ENCODE assay signal across 8 cellular contexts in genomic region chr16:88685156-88686061, GRCh38. TPM values are rescaled to one million over a fixed set of nuclear protein-coding genes. Genes with fewer than 3 reads are reported as not detected.
DNase-seq lines count a peak whose midpoint lies in the region.

No MANE protein-coding gene starts in this region.

- DNase-seq in NCI-H526 (lab: John Stamatoyannopoulos, UW), result peak; percentile 13 to 16
- DNase-seq in NCI-H526 treated with DMSO at 0.1 percent for 48 hours (lab: John Stamatoyannopoulos, UW), result no peak
- peak; percentile 26 for DNase-seq in SKM-1 (lab: John Stamatoyannopoulos, UW; ENCODE audit: unreplicated experiment)
- peak; percentile 62 for DNase-seq in astrocyte of the hippocampus (ENCODE audit: low read depth, low spot score)
- DNase-seq in iris pigment epithelial cell (ENCODE audit: low read depth), result peak; percentile 66
- DNase-seq in stimulated activated CD4-positive, alpha-beta T cell treated with anti-CD3 and anti-CD28 coated beads, Interleukin-2, amount 100 ng/mL, for 24 hours, result peak; percentile 74 to 78
- no peak for DNase-seq in mesenteric fat pad (ENCODE audit: low spot score)
- no peak for DNase-seq in NCI-H2107 treated with DMSO at 0.1 percent for 48 hours (lab: John Stamatoyannopoulos, UW; ENCODE audit: unreplicated experiment)

RNA-seq across cellular contexts. Expression of gene SNAI3, which starts 0.9 kb away (rescaled TPM):
- 1.2 TPM for total RNA-seq in mesenteric fat pad

RNA-seq across cellular contexts. Expression of gene RNF166, which starts 20.8 kb away (rescaled TPM):
- 22.5 TPM for total RNA-seq in mesenteric fat pad

RNA-seq across cellular contexts. Expression of gene CTU2, which starts 20.9 kb away (rescaled TPM):
- 20.3 TPM for total RNA-seq in mesenteric fat pad

RNA-seq across cellular contexts. Expression of gene MVD, which starts 22.5 kb away (rescaled TPM):
- total RNA-seq in mesenteric fat pad, result 22.9 TPM

RNA-seq across cellular contexts. Expression of gene CYBA, which starts 34.6 kb away (rescaled TPM):
- 183 TPM for total RNA-seq in mesenteric fat pad

Comparison
In these comparisons a context has a peak if more than half of its experiments do, and no peak if none do; other contexts are left out.
1. DNase-seq: peak in NCI-H526 (2 of 2), SKM-1 (single experiment), astrocyte of the hippocampus (single experiment), iris pigment epithelial cell (single experiment) and stimulated activated CD4-positive, alpha-beta T cell treated with anti-CD3 and anti-CD28 coated beads, Interleukin-2, amount 100 ng/mL, for 24 hours (2 of 2); none in NCI-H526 treated with DMSO at 0.1 percent for 48 hours (single experiment), mesenteric fat pad (single experiment) and NCI-H2107 treated with DMSO at 0.1 percent for 48 hours (single experiment).